11 cellular contexts compared by ENCODE assay signal in genomic region chr16:85653226-85653917, GRCh38. TPM values are rescaled to one million over a fixed set of nuclear protein-coding genes. Genes with fewer than 3 reads are reported as not detected.
DNase-seq lines count a peak whose midpoint lies in the region; ATAC-seq and TF ChIP-seq lines count a peak whose summit lies in the region.
"Had no signal": no experiment of that assay in that cellular context is flagged by ENCODE, and none has a peak within 500 bp of the region (broad histone marks: within the 10 kb centered on the region; RNA-seq: fewer than 3 reads in every experiment).

No MANE protein-coding gene starts in this region.

- ATAC-seq in GM18868 (IDR thresholded peaks at IDR 0.05; ENCODE audit: unreplicated experiment) = no peak

- H3K27ac ChIP-seq in HEK293 (ENCODE audit: extremely low read depth, low read depth, low read length) (no peak overlapping the region), cingulate gyrus (ENCODE audit: low read depth, low read length) (peak overlapping the region; percentile 4), muscle layer of colon (ENCODE audit: low read depth, low read length) (peak overlapping the region; percentile 56), thymus (ENCODE audit: low read depth) (peak overlapping the region; percentile 64), smooth muscle cell (ENCODE audit: low read depth) (no peak overlapping the region)
- H3K27ac ChIP-seq: HL-60 had no signal

- peaks cover 0 to 85% of the 10 kb centered on the region in 2 experiments; a peak in 1 of 3 replicates for H3K36me3 ChIP-seq in HEK293 (ENCODE audit: control insufficient read depth in 2 of 2, insufficient read depth in 1 of 2, low read length in 2 of 2)
- H3K36me3 ChIP-seq in muscle layer of colon (ENCODE audit: insufficient read depth, low read length) = peaks cover 58% of the 10 kb centered on the region
- H3K36me3 ChIP-seq in thymus (ENCODE audit: control insufficient read depth, insufficient read depth) = peaks cover 100% of the 10 kb centered on the region
- no peaks in the 10 kb centered on the region for H3K36me3 ChIP-seq in smooth muscle cell (ENCODE audit: low read depth)
- H3K36me3 ChIP-seq: neural progenitor cell had no signal

- no peaks in the 10 kb centered on the region for H3K79me2 ChIP-seq in smooth muscle cell (ENCODE audit: low read depth)

- no peak for DNase-seq in activated CD4-positive, CD25-positive, alpha-beta regulatory T cell treated with anti-CD3 and anti-CD28 coated beads, Interleukin-2, amount 50 U/mL, for 72 hours
- DNase-seq in smooth muscle cell (lab: John Stamatoyannopoulos, UW; ENCODE audit: unreplicated experiment) (no peak), retina (no peak)
- DNase-seq: activated naive CD4-positive, alpha-beta T cell had no signal

- H2AFZ ChIP-seq in smooth muscle cell (ENCODE audit: low read depth) = no peak overlapping the region
- H2AFZ ChIP-seq: neural progenitor cell had no signal

- H3K9ac ChIP-seq in muscle layer of colon (ENCODE audit: low read length) (no peak overlapping the region), smooth muscle cell (ENCODE audit: low read depth) (no peak overlapping the region)
- H3K9ac ChIP-seq: neural progenitor cell had no signal

- H3K4me1 ChIP-seq in HEK293 (ENCODE audit: control insufficient read depth, insufficient read depth, low read length) = no peaks in the 10 kb centered on the region
- peaks cover 32% of the 10 kb centered on the region for H3K4me1 ChIP-seq in muscle layer of colon (ENCODE audit: insufficient read depth, low read length)
- H3K4me1 ChIP-seq in thymus (ENCODE audit: control insufficient read depth, insufficient read depth, low read length) = peaks cover 6% of the 10 kb centered on the region
- H3K4me1 ChIP-seq in smooth muscle cell (ENCODE audit: low read depth) = peaks cover 7% of the 10 kb centered on the region

- H3K9me3 ChIP-seq in HEK293 (ENCODE audit: control insufficient read depth, insufficient read depth, low read depth, low read length) (no peaks in the 10 kb centered on the region), muscle layer of colon (ENCODE audit: low read length) (no peaks in the 10 kb centered on the region), thymus (ENCODE audit: control insufficient read depth) (peaks cover 1% of the 10 kb centered on the region), smooth muscle cell (replicated peaks; ENCODE audit: low read depth) (no peaks in the 10 kb centered on the region)

- TF ChIP-seq CTCF in HEK293 (tag by site-specific recombination; IDR thresholded peaks at IDR 0.05) (no peak), smooth muscle cell (IDR thresholded peaks at IDR 0.05; ENCODE audit: borderline replicate concordance, insufficient read depth, poor library complexity, severe bottlenecking) (no peak)

- POLR2A ChIA-PET in HEK293 (lab: Yijun Ruan, JAX) = no interaction called here

- 90% methylated on average over 22 of the region's 22 CpGs for WGBS in thymus
- 97% methylated on average over 21 of the region's 22 CpGs for WGBS in smooth muscle cell (ENCODE audit: low lambda C conversion rate)

- peaks cover 79% of the 10 kb centered on the region for H4K20me1 ChIP-seq in smooth muscle cell (ENCODE audit: low read depth)

- H3K27me3 ChIP-seq in muscle layer of colon (ENCODE audit: control insufficient read depth in 1 of 2, insufficient read depth in 2 of 2, low read length in 2 of 2) (no peaks in the 10 kb centered on the region), thymus (ENCODE audit: control insufficient read depth, insufficient read depth) (no peaks in the 10 kb centered on the region), smooth muscle cell (ENCODE audit: low read depth) (no peaks in the 10 kb centered on the region)
- H3K27me3 ChIP-seq: neural progenitor cell had no signal

- H3K4me3 ChIP-seq in HEK293 (ENCODE audit: low read depth, low read length) (no peak overlapping the region), muscle layer of colon (ENCODE audit: low read depth in 1 of 2, low read length in 2 of 2) (no peak overlapping the region), thymus (ENCODE audit: low read length) (no peak overlapping the region), smooth muscle cell (no peak overlapping the region)
- H3K4me3 ChIP-seq: neural progenitor cell had no signal

- no peak overlapping the region for H3K4me2 ChIP-seq in smooth muscle cell

- H3F3A ChIP-seq in smooth muscle cell (ENCODE audit: low read depth) = no peaks in the 10 kb centered on the region

- CTCF ChIA-PET in HEK293 (lab: Yijun Ruan, JAX) = no interaction called here

TF ChIP-seq in HEK293, 187 proteins besides CTCF, POLR2A, EP300 and RAD21:
- TF ChIP-seq ZNF18 (tag by site-specific recombination; IDR thresholded peaks at IDR 0.05) (no peak), HIC1 (tag by site-specific recombination; IDR thresholded peaks at IDR 0.05) (peak; percentile 77), ZNF580 (tag by site-specific recombination; IDR thresholded peaks at IDR 0.05) (no peak), ZNF148 (tag by site-specific recombination; IDR thresholded peaks at IDR 0.05; ENCODE audit: borderline replicate concordance) (no peak), GLI2 (tag by site-specific recombination; IDR thresholded peaks at IDR 0.05; ENCODE audit: borderline replicate concordance, low read depth) (no peak), ZNF488 (tag by site-specific recombination; IDR thresholded peaks at IDR 0.05) (no peak)

RNA-seq across cellular contexts. Expression of gene GINS2, which starts 35.4 kb away (rescaled TPM):
- polyA plus RNA-seq in thymus (1.4 TPM), smooth muscle cell (6.8 and 10.4 TPM in 2 replicates)
- 5.3 and 6.7 TPM in 2 replicates for total RNA-seq in smooth muscle cell

RNA-seq across cellular contexts. Expression of gene GSE1, which starts 40.2 kb away (rescaled TPM):
- polyA plus RNA-seq in thymus (29.9 TPM), smooth muscle cell (13.6 and 17.1 TPM in 2 replicates)
- 21.4 and 27.7 TPM in 2 replicates for total RNA-seq in smooth muscle cell

Comparison
In these comparisons a context has a peak if more than half of its experiments do, and no peak if none do; other contexts are left out.
1. H3K27ac ChIP-seq: peak in cingulate gyrus (single experiment), muscle layer of colon (single experiment) and thymus (single experiment); none in HEK293 (single experiment) and smooth muscle cell (single experiment).